ENCODE assay signal across 28 cellular contexts in genomic region chr20:63667858-63668257, GRCh38. TPM values are rescaled to one million over a fixed set of nuclear protein-coding genes. Genes with fewer than 3 reads are reported as not detected.
"Had no signal": no experiment of that assay in that cellular context is flagged by ENCODE, and none has a peak within 500 bp of the region (broad histone marks: within the 10 kb centered on the region; RNA-seq: fewer than 3 reads in every experiment).

No MANE protein-coding gene starts in this region.

- H3K27me3 Mint-ChIP-seq: naive B cell; naive thymus-derived CD8-positive, alpha-beta T cell; stimulated activated naive CD8-positive, alpha-beta T cell treated with anti-CD3 and anti-CD28 coated beads, Interleukin-15, Interleukin-2, amounts not matched to agents 100 ng/mL and 50 ng/mL, for 24 hours; type B pancreatic cell had no signal

- FAIRE-seq: pancreas, small intestine had no signal

- H3K36me3 ChIP-seq: uterus had no signal

- H3K27me3 ChIP-seq: neutrophil, pancreas, right lobe of liver, sigmoid colon, suprapubic skin, testis, tibial artery, transverse colon, upper lobe of right lung, uterus had no signal

- H3K4me1 ChIP-seq: pancreas, prostate gland, right lobe of liver, suprapubic skin, testis, tibial artery, transverse colon, upper lobe of right lung, uterus had no signal

- H3K27ac ChIP-seq: neutrophil, pancreas, prostate gland, right lobe of liver, sigmoid colon, suprapubic skin, testis, tibial artery, transverse colon, upper lobe of right lung, uterus had no signal

- H3K4me1 Mint-ChIP-seq: neural crest cell had no signal

- ATAC-seq: naive thymus-derived CD8-positive, alpha-beta T cell; pancreas; right cardiac atrium; stimulated activated effector memory CD8-positive, alpha-beta T cell treated with anti-CD3 and anti-CD28 coated beads, Interleukin-12 subunit alpha, Interleukin-12 subunit beta, amount 100 ng/mL, for 72 hours; upper lobe of right lung had no signal

- H3K4me3 Mint-ChIP-seq: naive B cell; naive thymus-derived CD8-positive, alpha-beta T cell; nephron progenitor cell; neural crest cell; stimulated activated effector memory CD8-positive, alpha-beta T cell treated with anti-CD3 and anti-CD28 coated beads, Interleukin-12 subunit alpha, Interleukin-12 subunit beta, amount 100 ng/mL, for 72 hours; stimulated activated naive CD8-positive, alpha-beta T cell treated with anti-CD3 and anti-CD28 coated beads, Interleukin-15, Interleukin-2, amounts not matched to agents 100 ng/mL and 50 ng/mL, for 24 hours; type B pancreatic cell had no signal

- H3K9me3 ChIP-seq: neutrophil, pancreas, prostate gland, right lobe of liver, sigmoid colon, suprapubic skin, testis, tibial artery, transverse colon, upper lobe of right lung, uterus had no signal

- H3K9me3 Mint-ChIP-seq: naive thymus-derived CD8-positive, alpha-beta T cell; nephron progenitor cell; neural crest cell; stimulated activated effector memory CD8-positive, alpha-beta T cell treated with anti-CD3 and anti-CD28 coated beads, Interleukin-12 subunit alpha, Interleukin-12 subunit beta, amount 100 ng/mL, for 72 hours; stimulated activated naive CD8-positive, alpha-beta T cell treated with anti-CD3 and anti-CD28 coated beads, Interleukin-15, Interleukin-2, amounts not matched to agents 100 ng/mL and 50 ng/mL, for 24 hours; type B pancreatic cell had no signal

- DNase-seq: naive B cell; naive thymus-derived CD8-positive, alpha-beta T cell; nephron progenitor cell; nucleus accumbens; pancreas; right lobe of liver; sigmoid colon; small intestine; stimulated activated CD4-positive, alpha-beta T cell treated with anti-CD3 and anti-CD28 coated beads, Interleukin-15, amount 100 ng/mL, for 24 hours; stimulated activated CD4-positive, alpha-beta T cell treated with anti-CD3 and anti-CD28 coated beads, Interleukin-2, amount 100 ng/mL, for 24 hours; stimulated activated CD4-positive, alpha-beta T cell treated with anti-CD3 and anti-CD28 coated beads, Interleukin-2, amount 100 ng/mL, for 48 hours; stimulated activated CD4-positive, alpha-beta T cell treated with anti-CD3 and anti-CD28 coated beads, Interleukin-4, amount 100 ng/mL, for 24 hours; stimulated activated naive CD4-positive, alpha-beta T cell; substantia nigra; testis; tibial artery; transverse colon; upper lobe of right lung; uterus had no signal

- H3K27ac Mint-ChIP-seq: naive B cell; nephron progenitor cell; stimulated activated effector memory CD8-positive, alpha-beta T cell treated with anti-CD3 and anti-CD28 coated beads, Interleukin-12 subunit alpha, Interleukin-12 subunit beta, amount 100 ng/mL, for 72 hours; stimulated activated naive CD8-positive, alpha-beta T cell treated with anti-CD3 and anti-CD28 coated beads, Interleukin-15, Interleukin-2, amounts not matched to agents 100 ng/mL and 50 ng/mL, for 24 hours; type B pancreatic cell had no signal

- H3K4me3 ChIP-seq: pancreas, prostate gland, right lobe of liver, sigmoid colon, suprapubic skin, testis, tibial artery, transverse colon, upper lobe of right lung, uterus had no signal

RNA-seq across cellular contexts. Expression of gene TNFRSF6B, which starts 28.6 kb away (rescaled TPM):
- total RNA-seq: neural crest cell, skeletal muscle tissue had no signal
